In genomic region chr4:3470244-3471097, GRCh38 we compare ENCODE assay signal across 22 cellular contexts. TPM values are rescaled to one million over a fixed set of nuclear protein-coding genes. Genes with fewer than 3 reads are reported as not detected.
DNase-seq lines count a peak whose midpoint lies in the region; ATAC-seq and TF ChIP-seq lines count a peak whose summit lies in the region.
"Had no signal": no experiment of that assay in that cellular context is flagged by ENCODE, and none has a peak within 500 bp of the region (broad histone marks: within the 10 kb centered on the region; RNA-seq: fewer than 3 reads in every experiment).

No MANE protein-coding gene starts in this region.

- no peak for ATAC-seq in heart left ventricle
- ATAC-seq: activated naive CD8-positive, alpha-beta T cell treated with anti-CD3 and anti-CD28 coated beads, Interleukin-2, amount 50 U/mL, for 24 hours; stimulated activated naive B cell treated with anti-CD40 and anti-IgM and Interleukin-4, amounts not matched to agents 10 μg/mL and 1 μg/mL and 100 μg/mL, for 72 hours had no signal

- TF ChIP-seq CTCF in VCaP (conservative IDR thresholded peaks at IDR 0.05) (no peak), heart left ventricle (IDR thresholded peaks at IDR 0.05) (no peak), retinal pigment epithelial cell (conservative IDR thresholded peaks at IDR 0.05; ENCODE audit: low read depth, low read length) (no peak)

- peaks cover 0 to 4% (median 0%) of the 10 kb centered on the region in 9 donors for H3K27me3 ChIP-seq in heart left ventricle
- H3K27me3 ChIP-seq: ovary had no signal

- peak; percentile 51 for DNase-seq in DMS 273 (lab: John Stamatoyannopoulos, UW; ENCODE audit: unreplicated experiment)
- no peak for DNase-seq in DMS 273 treated with DMSO at 0.1 percent for 48 hours (lab: John Stamatoyannopoulos, UW)
- peak in 1 of 5 donors; percentile 27 for DNase-seq in heart left ventricle
- peak; percentile 33 for DNase-seq in retinal pigment epithelial cell (ENCODE audit: low read depth)
- DNase-seq in KG1 (lab: John Stamatoyannopoulos, UW): no peak
- no peak for DNase-seq in HPDE6-E6E7 (ENCODE audit: extremely low spot score)
- DNase-seq in glomerular visceral epithelial cell (ENCODE audit: extremely low spot score): no peak
- DNase-seq: activated CD4-positive, alpha-beta T cell treated with anti-CD3 and anti-CD28 coated beads, Interleukin-2, amount 50 U/mL, for 48 hours; activated naive CD8-positive, alpha-beta T cell treated with anti-CD3 and anti-CD28 coated beads, Interleukin-2, amount 50 U/mL, for 24 hours; DMS79 treated with DMSO at 0.1 percent for 48 hours; head of caudate nucleus; NCI-H1436; NCI-H524 treated with DMSO at 0.1 percent for 48 hours; ovary; stimulated activated naive B cell treated with anti-CD40 and anti-IgM and Interleukin-4, amounts not matched to agents 10 μg/mL and 1 μg/mL and 100 μg/mL, for 72 hours; trophoblast cell had no signal

- H3K27ac ChIP-seq in VCaP (peak overlapping the region; percentile 26; the same call in 1 of the 2 replicates), heart left ventricle (peak overlapping the region in 10 of 12 donors; percentile 16 to 82 (median 60))
- H3K27ac ChIP-seq: 22Rv1; BLaER1 treated with 17β-estradiol and CSF1 and Interleukin-3, amounts not matched to agents 10 nM and 100 nM; KMS-11; ovary had no signal

- no peaks in the 10 kb centered on the region for H3K36me3 ChIP-seq in heart left ventricle
- H3K36me3 ChIP-seq: BLaER1 treated with 17β-estradiol and CSF1 and Interleukin-3, amounts not matched to agents 10 nM and 100 nM; ovary had no signal

- no peak for TF ChIP-seq POLR2A in heart left ventricle (IDR thresholded peaks at IDR 0.05)

- peaks cover 0 to 74% (median 17%) of the 10 kb centered on the region in 12 donors for H3K4me1 ChIP-seq in heart left ventricle

- no peak overlapping the region for H3K4me3 ChIP-seq in heart left ventricle
- H3K4me3 ChIP-seq in retinal pigment epithelial cell (ENCODE audit: low read length): no peak overlapping the region
- H3K4me3 ChIP-seq: BLaER1 treated with 17β-estradiol and CSF1 and Interleukin-3, amounts not matched to agents 10 nM and 100 nM; ovary; smooth muscle cell had no signal

- 44 to 58% (median 46%) methylated on average over 24 to 25 of the region's 25 CpGs for WGBS in heart left ventricle, 4 donors

- intact Hi-C loops in heart left ventricle (cut with DNase I): no loop called here

- H3K9me3 ChIP-seq in heart left ventricle: no peaks in the 10 kb centered on the region
- H3K9me3 ChIP-seq: BLaER1 treated with 17β-estradiol and CSF1 and Interleukin-3, amounts not matched to agents 10 nM and 100 nM; ovary had no signal

RNA-seq across cellular contexts. Expression of gene DOK7, which starts 7.4 kb away (rescaled TPM):
- 10 to 100 TPM; 27.7 to 75.1 (median 39.7) TPM for total RNA-seq in heart left ventricle
- polyA plus RNA-seq in heart left ventricle: 10 to 100 TPM; 59.1 to 89.5 TPM
- total RNA-seq: smooth muscle cell had no signal
- polyA plus RNA-seq: smooth muscle cell had no signal

RNA-seq across cellular contexts. Expression of gene HGFAC, which starts 28.7 kb away (rescaled TPM):
- total RNA-seq in heart left ventricle: under 1 TPM in 5 of 9 donors, not detected in 4; 0.19 to 0.65 (median 0.47) TPM
- polyA plus RNA-seq in heart left ventricle: under 1 TPM; 0.11 to 0.73 TPM
- total RNA-seq: kidney epithelial cell had no signal
- polyA plus RNA-seq: smooth muscle cell had no signal

Comparison
In these comparisons a context has a peak if more than half of its experiments do, and no peak if none do; other contexts are left out.
1. DNase-seq: peak in DMS 273 (single experiment) and retinal pigment epithelial cell (single experiment); none in DMS 273 treated with DMSO at 0.1 percent for 48 hours (single experiment), KG1 (single experiment), HPDE6-E6E7 (single experiment) and glomerular visceral epithelial cell (single experiment).